Comparison of ENCODE assay signal across 1 cellular context in the genomic region with DNA sequence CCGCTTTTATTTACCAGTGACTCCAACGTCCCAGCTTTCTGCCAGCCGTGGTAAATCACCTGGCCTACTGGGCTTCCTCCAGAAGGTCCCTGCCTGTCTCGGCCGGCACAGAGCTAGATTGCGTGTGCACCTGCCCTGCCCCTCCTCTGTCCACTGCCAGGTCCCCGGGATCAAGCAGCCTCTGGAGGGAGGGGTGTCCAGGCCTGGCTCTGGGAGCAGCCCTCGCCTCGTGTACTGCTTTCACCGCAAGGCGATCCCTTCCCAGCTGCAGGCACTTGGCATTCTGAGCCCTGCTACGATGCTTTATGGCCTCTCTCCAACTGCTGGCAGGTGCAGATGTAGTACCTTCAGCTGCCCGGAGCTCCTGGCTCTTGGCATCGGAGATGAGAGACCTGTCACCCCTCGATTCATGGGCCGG.
TF ChIP-seq lines count a peak whose summit lies in the region.

No MANE protein-coding gene starts in this region.

TF ChIP-seq in HepG2, 621 proteins besides CTCF, POLR2A, EP300 and RAD21:
- TF ChIP-seq BCL6 (CRISPR knock-in tag; IDR thresholded peaks at IDR 0.05) (no peak), ZBTB7A (CRISPR knock-in tag; IDR thresholded peaks at IDR 0.05) (no peak), RARA (CRISPR knock-in tag; IDR thresholded peaks at IDR 0.05) (no peak), HNRNPL (IDR thresholded peaks at IDR 0.05; ENCODE audit: low read depth, low read length) (no peak), CHD4 (IDR thresholded peaks at IDR 0.05; ENCODE audit: borderline replicate concordance, low read length) (no peak), ZNF20 (CRISPR knock-in tag; IDR thresholded peaks at IDR 0.05) (no peak), ADNP (CRISPR knock-in tag; IDR thresholded peaks at IDR 0.05) (no peak), FOXO1 (CRISPR knock-in tag; IDR thresholded peaks at IDR 0.05) (no peak), ZFYVE20 (CRISPR knock-in tag; IDR thresholded peaks at IDR 0.05; ENCODE audit: borderline replicate concordance, low read depth) (no peak), RCOR2 (CRISPR knock-in tag; IDR thresholded peaks at IDR 0.05) (no peak), GFI1 (CRISPR knock-in tag; IDR thresholded peaks at IDR 0.05; ENCODE audit: borderline replicate concordance) (no peak), SRSF9 (IDR thresholded peaks at IDR 0.05; ENCODE audit: borderline replicate concordance, insufficient read depth, low read depth, low read length, poor library complexity, severe bottlenecking) (no peak), RNF2 (conservative IDR thresholded peaks at IDR 0.05; ENCODE audit: low read depth) (no peak), IKZF1 (IDR thresholded peaks at IDR 0.05) (no peak), ZNF589 (CRISPR knock-in tag; conservative IDR thresholded peaks at IDR 0.05) (no peak), ZNF30 (CRISPR knock-in tag; IDR thresholded peaks at IDR 0.05) (no peak), ZBTB1 (CRISPR knock-in tag; IDR thresholded peaks at IDR 0.05; ENCODE audit: borderline replicate concordance) (no peak)
- TF ChIP-seq, protein P1, sequence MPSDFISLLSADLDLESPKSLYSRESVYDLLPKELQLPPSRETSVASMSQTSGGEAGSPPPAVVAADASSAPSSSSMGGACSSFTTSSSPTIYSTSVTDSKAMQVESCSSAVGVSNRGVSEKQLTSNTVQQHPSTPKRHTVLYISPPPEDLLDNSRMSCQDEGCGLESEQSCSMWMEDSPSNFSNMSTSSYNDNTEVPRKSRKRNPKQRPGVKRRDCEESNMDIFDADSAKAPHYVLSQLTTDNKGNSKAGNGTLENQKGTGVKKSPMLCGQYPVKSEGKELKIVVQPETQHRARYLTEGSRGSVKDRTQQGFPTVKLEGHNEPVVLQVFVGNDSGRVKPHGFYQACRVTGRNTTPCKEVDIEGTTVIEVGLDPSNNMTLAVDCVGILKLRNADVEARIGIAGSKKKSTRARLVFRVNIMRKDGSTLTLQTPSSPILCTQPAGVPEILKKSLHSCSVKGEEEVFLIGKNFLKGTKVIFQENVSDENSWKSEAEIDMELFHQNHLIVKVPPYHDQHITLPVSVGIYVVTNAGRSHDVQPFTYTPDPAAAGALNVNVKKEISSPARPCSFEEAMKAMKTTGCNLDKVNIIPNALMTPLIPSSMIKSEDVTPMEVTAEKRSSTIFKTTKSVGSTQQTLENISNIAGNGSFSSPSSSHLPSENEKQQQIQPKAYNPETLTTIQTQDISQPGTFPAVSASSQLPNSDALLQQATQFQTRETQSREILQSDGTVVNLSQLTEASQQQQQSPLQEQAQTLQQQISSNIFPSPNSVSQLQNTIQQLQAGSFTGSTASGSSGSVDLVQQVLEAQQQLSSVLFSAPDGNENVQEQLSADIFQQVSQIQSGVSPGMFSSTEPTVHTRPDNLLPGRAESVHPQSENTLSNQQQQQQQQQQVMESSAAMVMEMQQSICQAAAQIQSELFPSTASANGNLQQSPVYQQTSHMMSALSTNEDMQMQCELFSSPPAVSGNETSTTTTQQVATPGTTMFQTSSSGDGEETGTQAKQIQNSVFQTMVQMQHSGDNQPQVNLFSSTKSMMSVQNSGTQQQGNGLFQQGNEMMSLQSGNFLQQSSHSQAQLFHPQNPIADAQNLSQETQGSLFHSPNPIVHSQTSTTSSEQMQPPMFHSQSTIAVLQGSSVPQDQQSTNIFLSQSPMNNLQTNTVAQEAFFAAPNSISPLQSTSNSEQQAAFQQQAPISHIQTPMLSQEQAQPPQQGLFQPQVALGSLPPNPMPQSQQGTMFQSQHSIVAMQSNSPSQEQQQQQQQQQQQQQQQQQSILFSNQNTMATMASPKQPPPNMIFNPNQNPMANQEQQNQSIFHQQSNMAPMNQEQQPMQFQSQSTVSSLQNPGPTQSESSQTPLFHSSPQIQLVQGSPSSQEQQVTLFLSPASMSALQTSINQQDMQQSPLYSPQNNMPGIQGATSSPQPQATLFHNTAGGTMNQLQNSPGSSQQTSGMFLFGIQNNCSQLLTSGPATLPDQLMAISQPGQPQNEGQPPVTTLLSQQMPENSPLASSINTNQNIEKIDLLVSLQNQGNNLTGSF (CRISPR knock-in tag; IDR thresholded peaks at IDR 0.05), result no peak
- TF ChIP-seq, protein P2, sequence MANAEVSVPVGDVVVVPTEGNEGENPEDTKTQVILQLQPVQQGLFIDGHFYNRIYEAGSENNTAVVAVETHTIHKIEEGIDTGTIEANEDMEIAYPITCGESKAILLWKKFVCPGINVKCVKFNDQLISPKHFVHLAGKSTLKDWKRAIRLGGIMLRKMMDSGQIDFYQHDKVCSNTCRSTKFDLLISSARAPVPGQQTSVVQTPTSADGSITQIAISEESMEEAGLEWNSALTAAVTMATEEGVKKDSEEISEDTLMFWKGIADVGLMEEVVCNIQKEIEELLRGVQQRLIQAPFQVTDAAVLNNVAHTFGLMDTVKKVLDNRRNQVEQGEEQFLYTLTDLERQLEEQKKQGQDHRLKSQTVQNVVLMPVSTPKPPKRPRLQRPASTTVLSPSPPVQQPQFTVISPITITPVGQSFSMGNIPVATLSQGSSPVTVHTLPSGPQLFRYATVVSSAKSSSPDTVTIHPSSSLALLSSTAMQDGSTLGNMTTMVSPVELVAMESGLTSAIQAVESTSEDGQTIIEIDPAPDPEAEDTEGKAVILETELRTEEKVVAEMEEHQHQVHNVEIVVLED (CRISPR knock-in tag; IDR thresholded peaks at IDR 0.05; ENCODE audit: borderline replicate concordance), result no peak
TF ChIP-seq in HepG2: peak in this region for 0.
